In the genomic region with DNA sequence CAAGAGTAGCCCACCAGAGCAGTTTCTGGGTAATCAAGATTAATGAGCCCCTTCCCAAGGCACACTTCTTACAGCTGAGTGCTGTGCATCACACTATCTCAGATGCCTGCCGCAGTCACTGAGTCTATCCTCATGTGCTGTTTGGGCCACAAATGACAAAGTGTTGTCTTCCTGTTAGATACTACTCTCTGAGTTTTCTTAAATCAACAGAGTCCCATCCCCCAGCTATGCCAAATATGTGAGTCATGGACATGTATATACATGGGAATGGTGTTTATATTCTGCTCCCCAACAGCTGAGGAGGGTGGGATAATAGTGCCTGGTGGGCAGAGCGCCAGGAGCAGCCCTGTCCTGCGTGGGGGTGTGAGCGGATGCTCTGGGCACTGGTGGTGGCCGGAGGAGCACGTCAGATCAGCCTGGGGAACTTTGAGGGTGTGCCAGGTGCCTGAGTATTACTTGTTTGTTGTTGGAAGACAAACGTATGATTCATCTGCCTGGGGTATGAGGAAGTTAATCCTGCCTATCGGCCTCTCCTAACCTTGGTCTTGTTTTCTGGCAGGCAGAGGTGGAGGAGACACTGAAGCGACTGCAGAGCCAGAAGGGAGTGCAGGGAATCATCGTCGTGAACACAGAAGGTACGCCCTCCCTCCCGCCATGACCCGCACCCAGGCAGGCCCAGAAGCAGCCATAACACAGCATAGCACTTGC, we compare ENCODE assay signal across 1 cellular context.
TF ChIP-seq lines count a peak whose summit lies in the region.

No MANE protein-coding gene starts in this region.

TF ChIP-seq in HepG2, 621 proteins besides CTCF, POLR2A, EP300 and RAD21 (continued from another document and continues in another):
- TF ChIP-seq ZNF350 (CRISPR knock-in tag; IDR thresholded peaks at IDR 0.05; ENCODE audit: borderline replicate concordance, low read depth) (peak; percentile 98), SRY (CRISPR knock-in tag; IDR thresholded peaks at IDR 0.05) (no peak), NKX3-1 (CRISPR knock-in tag; IDR thresholded peaks at IDR 0.05) (peak; percentile 62; the same call in 1 of the 2 replicates), NCOA2 (CRISPR knock-in tag; IDR thresholded peaks at IDR 0.05) (peak; percentile 82; the same call in 1 of the 2 replicates), CC2D1A (CRISPR knock-in tag; IDR thresholded peaks at IDR 0.05) (peak; percentile 73; the same call in 1 of the 2 replicates), HMG20B (CRISPR knock-in tag; conservative IDR thresholded peaks at IDR 0.05) (peak; percentile 73; the same call in 1 of the 2 replicates), ONECUT2 (CRISPR knock-in tag; IDR thresholded peaks at IDR 0.05) (no peak), MIER2 (CRISPR knock-in tag; IDR thresholded peaks at IDR 0.05) (no peak; the same call in 1 of the 2 replicates), ZNF17 (CRISPR knock-in tag; IDR thresholded peaks at IDR 0.05) (no peak), ZFP36L1 (CRISPR knock-in tag; IDR thresholded peaks at IDR 0.05) (peak; percentile 51; the same call in 1 of the 2 replicates), KLF12 (CRISPR knock-in tag; IDR thresholded peaks at IDR 0.05; ENCODE audit: borderline replicate concordance) (no peak), NCOA5 (CRISPR knock-in tag; IDR thresholded peaks at IDR 0.05) (no peak), ZNF570 (CRISPR knock-in tag; IDR thresholded peaks at IDR 0.05; ENCODE audit: borderline replicate concordance) (no peak; the same call in 1 of the 2 replicates), NR1H2 (CRISPR knock-in tag; IDR thresholded peaks at IDR 0.05; ENCODE audit: borderline replicate concordance, low read depth) (no peak), NR2F2 (IDR thresholded peaks at IDR 0.05; ENCODE audit: borderline replicate concordance, low read depth) (no peak), NPAS2 (CRISPR knock-in tag; IDR thresholded peaks at IDR 0.05; ENCODE audit: borderline replicate concordance) (no peak), RFX3 (CRISPR knock-in tag; IDR thresholded peaks at IDR 0.05) (peak; percentile 38), ARID2 (CRISPR knock-in tag; IDR thresholded peaks at IDR 0.05; ENCODE audit: borderline replicate concordance) (0 out of 2 replicates have a peak, but pooled peaks have one; percentile 44), NBN (conservative IDR thresholded peaks at IDR 0.05) (no peak), ZNF24 (IDR thresholded peaks at IDR 0.05) (peak; percentile 77; the same call in 1 of the 2 replicates), SALL1 (CRISPR knock-in tag; IDR thresholded peaks at IDR 0.05) (peak; percentile 99), ZNF138 (CRISPR knock-in tag; IDR thresholded peaks at IDR 0.05; ENCODE audit: low read depth) (no peak), THAP11 (CRISPR knock-in tag; IDR thresholded peaks at IDR 0.05) (peak; percentile 79; the same call in 1 of the 2 replicates), ZNF224 (CRISPR knock-in tag; IDR thresholded peaks at IDR 0.05) (no peak), ZMYM3 (CRISPR knock-in tag; IDR thresholded peaks at IDR 0.05) (peak; percentile 58; the same call in 1 of the 2 replicates), KLF15 (CRISPR knock-in tag; IDR thresholded peaks at IDR 0.05; ENCODE audit: borderline replicate concordance) (no peak), KLF6 (CRISPR knock-in tag; IDR thresholded peaks at IDR 0.05) (peak; percentile 80; the same call in 1 of the 2 replicates), YY1 (IDR thresholded peaks at IDR 0.05; ENCODE audit: insufficient read depth, insufficient replicate concordance, low read depth, low read length) (no peak)
- TF ChIP-seq, protein P1, sequence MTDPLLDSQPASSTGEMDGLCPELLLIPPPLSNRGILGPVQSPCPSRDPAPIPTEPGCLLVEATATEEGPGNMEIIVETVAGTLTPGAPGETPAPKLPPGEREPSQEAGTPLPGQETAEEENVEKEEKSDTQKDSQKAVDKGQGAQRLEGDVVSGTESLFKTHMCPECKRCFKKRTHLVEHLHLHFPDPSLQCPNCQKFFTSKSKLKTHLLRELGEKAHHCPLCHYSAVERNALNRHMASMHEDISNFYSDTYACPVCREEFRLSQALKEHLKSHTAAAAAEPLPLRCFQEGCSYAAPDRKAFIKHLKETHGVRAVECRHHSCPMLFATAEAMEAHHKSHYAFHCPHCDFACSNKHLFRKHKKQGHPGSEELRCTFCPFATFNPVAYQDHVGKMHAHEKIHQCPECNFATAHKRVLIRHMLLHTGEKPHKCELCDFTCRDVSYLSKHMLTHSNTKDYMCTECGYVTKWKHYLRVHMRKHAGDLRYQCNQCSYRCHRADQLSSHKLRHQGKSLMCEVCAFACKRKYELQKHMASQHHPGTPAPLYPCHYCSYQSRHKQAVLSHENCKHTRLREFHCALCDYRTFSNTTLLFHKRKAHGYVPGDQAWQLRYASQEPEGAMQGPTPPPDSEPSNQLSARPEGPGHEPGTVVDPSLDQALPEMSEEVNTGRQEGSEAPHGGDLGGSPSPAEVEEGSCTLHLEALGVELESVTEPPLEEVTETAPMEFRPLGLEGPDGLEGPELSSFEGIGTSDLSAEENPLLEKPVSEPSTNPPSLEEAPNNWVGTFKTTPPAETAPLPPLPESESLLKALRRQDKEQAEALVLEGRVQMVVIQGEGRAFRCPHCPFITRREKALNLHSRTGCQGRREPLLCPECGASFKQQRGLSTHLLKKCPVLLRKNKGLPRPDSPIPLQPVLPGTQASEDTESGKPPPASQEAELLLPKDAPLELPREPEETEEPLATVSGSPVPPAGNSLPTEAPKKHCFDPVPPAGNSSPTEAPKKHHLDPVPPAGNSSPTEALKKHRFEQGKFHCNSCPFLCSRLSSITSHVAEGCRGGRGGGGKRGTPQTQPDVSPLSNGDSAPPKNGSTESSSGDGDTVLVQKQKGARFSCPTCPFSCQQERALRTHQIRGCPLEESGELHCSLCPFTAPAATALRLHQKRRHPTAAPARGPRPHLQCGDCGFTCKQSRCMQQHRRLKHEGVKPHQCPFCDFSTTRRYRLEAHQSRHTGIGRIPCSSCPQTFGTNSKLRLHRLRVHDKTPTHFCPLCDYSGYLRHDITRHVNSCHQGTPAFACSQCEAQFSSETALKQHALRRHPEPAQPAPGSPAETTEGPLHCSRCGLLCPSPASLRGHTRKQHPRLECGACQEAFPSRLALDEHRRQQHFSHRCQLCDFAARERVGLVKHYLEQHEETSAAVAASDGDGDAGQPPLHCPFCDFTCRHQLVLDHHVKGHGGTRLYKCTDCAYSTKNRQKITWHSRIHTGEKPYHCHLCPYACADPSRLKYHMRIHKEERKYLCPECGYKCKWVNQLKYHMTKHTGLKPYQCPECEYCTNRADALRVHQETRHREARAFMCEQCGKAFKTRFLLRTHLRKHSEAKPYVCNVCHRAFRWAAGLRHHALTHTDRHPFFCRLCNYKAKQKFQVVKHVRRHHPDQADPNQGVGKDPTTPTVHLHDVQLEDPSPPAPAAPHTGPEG (CRISPR knock-in tag; IDR thresholded peaks at IDR 0.05), result no peak
- TF ChIP-seq, protein P2, sequence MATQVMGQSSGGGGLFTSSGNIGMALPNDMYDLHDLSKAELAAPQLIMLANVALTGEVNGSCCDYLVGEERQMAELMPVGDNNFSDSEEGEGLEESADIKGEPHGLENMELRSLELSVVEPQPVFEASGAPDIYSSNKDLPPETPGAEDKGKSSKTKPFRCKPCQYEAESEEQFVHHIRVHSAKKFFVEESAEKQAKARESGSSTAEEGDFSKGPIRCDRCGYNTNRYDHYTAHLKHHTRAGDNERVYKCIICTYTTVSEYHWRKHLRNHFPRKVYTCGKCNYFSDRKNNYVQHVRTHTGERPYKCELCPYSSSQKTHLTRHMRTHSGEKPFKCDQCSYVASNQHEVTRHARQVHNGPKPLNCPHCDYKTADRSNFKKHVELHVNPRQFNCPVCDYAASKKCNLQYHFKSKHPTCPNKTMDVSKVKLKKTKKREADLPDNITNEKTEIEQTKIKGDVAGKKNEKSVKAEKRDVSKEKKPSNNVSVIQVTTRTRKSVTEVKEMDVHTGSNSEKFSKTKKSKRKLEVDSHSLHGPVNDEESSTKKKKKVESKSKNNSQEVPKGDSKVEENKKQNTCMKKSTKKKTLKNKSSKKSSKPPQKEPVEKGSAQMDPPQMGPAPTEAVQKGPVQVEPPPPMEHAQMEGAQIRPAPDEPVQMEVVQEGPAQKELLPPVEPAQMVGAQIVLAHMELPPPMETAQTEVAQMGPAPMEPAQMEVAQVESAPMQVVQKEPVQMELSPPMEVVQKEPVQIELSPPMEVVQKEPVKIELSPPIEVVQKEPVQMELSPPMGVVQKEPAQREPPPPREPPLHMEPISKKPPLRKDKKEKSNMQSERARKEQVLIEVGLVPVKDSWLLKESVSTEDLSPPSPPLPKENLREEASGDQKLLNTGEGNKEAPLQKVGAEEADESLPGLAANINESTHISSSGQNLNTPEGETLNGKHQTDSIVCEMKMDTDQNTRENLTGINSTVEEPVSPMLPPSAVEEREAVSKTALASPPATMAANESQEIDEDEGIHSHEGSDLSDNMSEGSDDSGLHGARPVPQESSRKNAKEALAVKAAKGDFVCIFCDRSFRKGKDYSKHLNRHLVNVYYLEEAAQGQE (IDR thresholded peaks at IDR 0.05; ENCODE audit: borderline replicate concordance in 1 of 2, low read depth in 1 of 2, low read length in 2 of 2), result no peak
- TF ChIP-seq, protein P3, sequence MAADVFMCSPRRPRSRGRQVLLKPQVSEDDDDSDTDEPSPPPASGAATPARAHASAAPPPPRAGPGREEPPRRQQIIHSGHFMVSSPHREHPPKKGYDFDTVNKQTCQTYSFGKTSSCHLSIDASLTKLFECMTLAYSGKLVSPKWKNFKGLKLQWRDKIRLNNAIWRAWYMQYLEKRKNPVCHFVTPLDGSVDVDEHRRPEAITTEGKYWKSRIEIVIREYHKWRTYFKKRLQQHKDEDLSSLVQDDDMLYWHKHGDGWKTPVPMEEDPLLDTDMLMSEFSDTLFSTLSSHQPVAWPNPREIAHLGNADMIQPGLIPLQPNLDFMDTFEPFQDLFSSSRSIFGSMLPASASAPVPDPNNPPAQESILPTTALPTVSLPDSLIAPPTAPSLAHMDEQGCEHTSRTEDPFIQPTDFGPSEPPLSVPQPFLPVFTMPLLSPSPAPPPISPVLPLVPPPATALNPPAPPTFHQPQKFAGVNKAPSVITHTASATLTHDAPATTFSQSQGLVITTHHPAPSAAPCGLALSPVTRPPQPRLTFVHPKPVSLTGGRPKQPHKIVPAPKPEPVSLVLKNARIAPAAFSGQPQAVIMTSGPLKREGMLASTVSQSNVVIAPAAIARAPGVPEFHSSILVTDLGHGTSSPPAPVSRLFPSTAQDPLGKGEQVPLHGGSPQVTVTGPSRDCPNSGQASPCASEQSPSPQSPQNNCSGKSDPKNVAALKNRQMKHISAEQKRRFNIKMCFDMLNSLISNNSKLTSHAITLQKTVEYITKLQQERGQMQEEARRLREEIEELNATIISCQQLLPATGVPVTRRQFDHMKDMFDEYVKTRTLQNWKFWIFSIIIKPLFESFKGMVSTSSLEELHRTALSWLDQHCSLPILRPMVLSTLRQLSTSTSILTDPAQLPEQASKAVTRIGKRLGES (CRISPR knock-in tag; IDR thresholded peaks at IDR 0.05; ENCODE audit: borderline replicate concordance), result no peak
- TF ChIP-seq, protein P4, sequence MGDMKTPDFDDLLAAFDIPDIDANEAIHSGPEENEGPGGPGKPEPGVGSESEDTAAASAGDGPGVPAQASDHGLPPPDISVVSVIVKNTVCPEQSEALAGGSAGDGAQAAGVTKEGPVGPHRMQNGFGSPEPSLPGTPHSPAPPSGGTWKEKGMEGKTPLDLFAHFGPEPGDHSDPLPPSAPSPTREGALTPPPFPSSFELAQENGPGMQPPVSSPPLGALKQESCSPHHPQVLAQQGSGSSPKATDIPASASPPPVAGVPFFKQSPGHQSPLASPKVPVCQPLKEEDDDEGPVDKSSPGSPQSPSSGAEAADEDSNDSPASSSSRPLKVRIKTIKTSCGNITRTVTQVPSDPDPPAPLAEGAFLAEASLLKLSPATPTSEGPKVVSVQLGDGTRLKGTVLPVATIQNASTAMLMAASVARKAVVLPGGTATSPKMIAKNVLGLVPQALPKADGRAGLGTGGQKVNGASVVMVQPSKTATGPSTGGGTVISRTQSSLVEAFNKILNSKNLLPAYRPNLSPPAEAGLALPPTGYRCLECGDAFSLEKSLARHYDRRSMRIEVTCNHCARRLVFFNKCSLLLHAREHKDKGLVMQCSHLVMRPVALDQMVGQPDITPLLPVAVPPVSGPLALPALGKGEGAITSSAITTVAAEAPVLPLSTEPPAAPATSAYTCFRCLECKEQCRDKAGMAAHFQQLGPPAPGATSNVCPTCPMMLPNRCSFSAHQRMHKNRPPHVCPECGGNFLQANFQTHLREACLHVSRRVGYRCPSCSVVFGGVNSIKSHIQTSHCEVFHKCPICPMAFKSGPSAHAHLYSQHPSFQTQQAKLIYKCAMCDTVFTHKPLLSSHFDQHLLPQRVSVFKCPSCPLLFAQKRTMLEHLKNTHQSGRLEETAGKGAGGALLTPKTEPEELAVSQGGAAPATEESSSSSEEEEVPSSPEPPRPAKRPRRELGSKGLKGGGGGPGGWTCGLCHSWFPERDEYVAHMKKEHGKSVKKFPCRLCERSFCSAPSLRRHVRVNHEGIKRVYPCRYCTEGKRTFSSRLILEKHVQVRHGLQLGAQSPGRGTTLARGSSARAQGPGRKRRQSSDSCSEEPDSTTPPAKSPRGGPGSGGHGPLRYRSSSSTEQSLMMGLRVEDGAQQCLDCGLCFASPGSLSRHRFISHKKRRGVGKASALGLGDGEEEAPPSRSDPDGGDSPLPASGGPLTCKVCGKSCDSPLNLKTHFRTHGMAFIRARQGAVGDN (CRISPR knock-in tag; IDR thresholded peaks at IDR 0.05), result peak; percentile 98
- TF ChIP-seq, protein P5, sequence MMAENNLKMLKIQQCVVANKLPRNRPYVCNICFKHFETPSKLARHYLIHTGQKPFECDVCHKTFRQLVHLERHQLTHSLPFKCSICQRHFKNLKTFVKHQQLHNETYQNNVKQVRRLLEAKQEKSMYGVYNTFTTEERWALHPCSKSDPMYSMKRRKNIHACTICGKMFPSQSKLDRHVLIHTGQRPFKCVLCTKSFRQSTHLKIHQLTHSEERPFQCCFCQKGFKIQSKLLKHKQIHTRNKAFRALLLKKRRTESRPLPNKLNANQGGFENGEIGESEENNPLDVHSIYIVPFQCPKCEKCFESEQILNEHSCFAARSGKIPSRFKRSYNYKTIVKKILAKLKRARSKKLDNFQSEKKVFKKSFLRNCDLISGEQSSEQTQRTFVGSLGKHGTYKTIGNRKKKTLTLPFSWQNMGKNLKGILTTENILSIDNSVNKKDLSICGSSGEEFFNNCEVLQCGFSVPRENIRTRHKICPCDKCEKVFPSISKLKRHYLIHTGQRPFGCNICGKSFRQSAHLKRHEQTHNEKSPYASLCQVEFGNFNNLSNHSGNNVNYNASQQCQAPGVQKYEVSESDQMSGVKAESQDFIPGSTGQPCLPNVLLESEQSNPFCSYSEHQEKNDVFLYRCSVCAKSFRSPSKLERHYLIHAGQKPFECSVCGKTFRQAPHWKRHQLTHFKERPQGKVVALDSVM (CRISPR knock-in tag; IDR thresholded peaks at IDR 0.05), result no peak
- TF ChIP-seq, protein P6, sequence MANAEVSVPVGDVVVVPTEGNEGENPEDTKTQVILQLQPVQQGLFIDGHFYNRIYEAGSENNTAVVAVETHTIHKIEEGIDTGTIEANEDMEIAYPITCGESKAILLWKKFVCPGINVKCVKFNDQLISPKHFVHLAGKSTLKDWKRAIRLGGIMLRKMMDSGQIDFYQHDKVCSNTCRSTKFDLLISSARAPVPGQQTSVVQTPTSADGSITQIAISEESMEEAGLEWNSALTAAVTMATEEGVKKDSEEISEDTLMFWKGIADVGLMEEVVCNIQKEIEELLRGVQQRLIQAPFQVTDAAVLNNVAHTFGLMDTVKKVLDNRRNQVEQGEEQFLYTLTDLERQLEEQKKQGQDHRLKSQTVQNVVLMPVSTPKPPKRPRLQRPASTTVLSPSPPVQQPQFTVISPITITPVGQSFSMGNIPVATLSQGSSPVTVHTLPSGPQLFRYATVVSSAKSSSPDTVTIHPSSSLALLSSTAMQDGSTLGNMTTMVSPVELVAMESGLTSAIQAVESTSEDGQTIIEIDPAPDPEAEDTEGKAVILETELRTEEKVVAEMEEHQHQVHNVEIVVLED (CRISPR knock-in tag; IDR thresholded peaks at IDR 0.05; ENCODE audit: borderline replicate concordance), result peak; percentile 14; the same call in 1 of the 2 replicates
- TF ChIP-seq, protein P7, sequence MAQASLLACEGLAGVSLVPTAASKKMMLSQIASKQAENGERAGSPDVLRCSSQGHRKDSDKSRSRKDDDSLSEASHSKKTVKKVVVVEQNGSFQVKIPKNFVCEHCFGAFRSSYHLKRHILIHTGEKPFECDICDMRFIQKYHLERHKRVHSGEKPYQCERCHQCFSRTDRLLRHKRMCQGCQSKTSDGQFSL (CRISPR knock-in tag; IDR thresholded peaks at IDR 0.05), result peak; percentile 66; the same call in 1 of the 2 replicates
